ENCODE assay signal across 9 cellular contexts in the genomic region with DNA sequence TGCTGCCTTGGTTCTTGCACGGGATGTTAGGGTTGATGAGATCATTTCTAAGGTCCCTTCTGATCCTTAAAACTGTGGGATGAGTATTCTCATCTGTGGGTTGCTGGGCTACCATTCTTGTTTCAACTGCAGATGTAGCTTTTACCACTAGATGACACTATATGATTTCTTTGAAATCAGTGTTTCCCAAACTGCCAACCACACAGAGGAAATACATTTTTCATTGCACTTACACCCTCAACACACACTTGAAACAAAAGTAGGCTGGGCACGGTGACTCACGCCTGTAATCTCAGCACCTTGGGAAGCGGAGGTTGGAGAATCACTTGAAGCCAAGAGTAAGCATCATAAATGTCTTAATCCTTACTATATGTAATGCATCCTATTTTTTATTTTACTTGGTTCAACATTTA. TPM values are rescaled to one million over a fixed set of nuclear protein-coding genes. Genes with fewer than 3 reads are reported as not detected.
DNase-seq lines count a peak whose midpoint lies in the region; ATAC-seq lines count a peak whose summit lies in the region.
"Had no signal": no experiment of that assay in that cellular context is flagged by ENCODE, and none has a peak within 500 bp of the region (broad histone marks: within the 10 kb centered on the region; RNA-seq: fewer than 3 reads in every experiment).

No MANE protein-coding gene starts in this region.

- POLR2A ChIA-PET in T-cell (lab: Charles Lee), result no interaction called here

- no peaks in the 10 kb centered on the region for H3K27me3 Mint-ChIP-seq in T-cell
- no peaks in the 10 kb centered on the region for H3K27me3 Mint-ChIP-seq in natural killer cell treated with Interleukin-12 subunit alpha and Interleukin-12 subunit beta and Interleukin-15 and Interleukin-18, amount 100 ng/mL, for 72 hours

- peaks cover 36 to 38% (median 38%) of the 10 kb centered on the region in 3 donors for H3K4me1 Mint-ChIP-seq in T-cell
- peaks cover 32 to 35% of the 10 kb centered on the region in 2 donors for H3K4me1 Mint-ChIP-seq in natural killer cell treated with Interleukin-12 subunit alpha and Interleukin-12 subunit beta and Interleukin-15 and Interleukin-18, amount 100 ng/mL, for 72 hours (ENCODE audit: low read depth in 2 of 2)

- H3K36me3 Mint-ChIP-seq in T-cell, result peaks cover 25% of the 10 kb centered on the region
- peaks cover 6% of the 10 kb centered on the region for H3K36me3 Mint-ChIP-seq in natural killer cell treated with Interleukin-12 subunit alpha and Interleukin-12 subunit beta and Interleukin-15 and Interleukin-18, amount 100 ng/mL, for 72 hours

- DNase-seq in Caki2 (ENCODE audit: low read depth) (peak; percentile 76), HT-29 (ENCODE audit: low spot score) (peak; percentile 73), T-cell (peak in 2 of 34 experiments; percentile 9 to 10), dermis blood vessel endothelial cell (peak; percentile 76), medulla oblongata (ENCODE audit: extremely low spot score) (no peak), NCI-H1105 treated with DMSO at 0.1 percent for 48 hours (lab: John Stamatoyannopoulos, UW) (no peak), substantia nigra (lab: John Stamatoyannopoulos, UW) (no peak)
- no peak for DNase-seq in natural killer cell treated with Interleukin-12 subunit alpha and Interleukin-12 subunit beta and Interleukin-15 and Interleukin-18, amount 100 ng/mL, for 72 hours (ENCODE audit: low spot score)

- no peak overlapping the region for H3K27ac ChIP-seq in substantia nigra (ENCODE audit: low read depth, low read length, poor library complexity, severe bottlenecking)
- H3K27ac ChIP-seq: neutrophil had no signal

- in situ Hi-C loops in Caki2 (cut with HindIII; ENCODE audit: low pct_unique_long_range_greater_than_20kb, low sequenced_read_pairs), result no loop called here

- peak overlapping the region; percentile 18 to 36 for H3K27ac Mint-ChIP-seq in T-cell
- H3K27ac Mint-ChIP-seq in natural killer cell treated with Interleukin-12 subunit alpha and Interleukin-12 subunit beta and Interleukin-15 and Interleukin-18, amount 100 ng/mL, for 72 hours, result peak overlapping the region; percentile 54 to 73

- peak; percentile 66 to 71 (median 69) for ATAC-seq in T-cell (replicated peaks in 1 of 4)
- peak; percentile 84 to 85 for ATAC-seq in natural killer cell treated with Interleukin-12 subunit alpha and Interleukin-12 subunit beta and Interleukin-15 and Interleukin-18, amount 100 ng/mL, for 72 hours

- CTCF ChIA-PET in T-cell (lab: Charles Lee), result interaction anchor here in 1 of 2 donors (0.5 to 1.7 kb wide), 4 partner anchors 17 to 107 kb away, joined by 3 to 8 read pairs (median 4); no protein-coding TSS in a partner anchor

- H3K9me3 Mint-ChIP-seq in T-cell, result no peaks in the 10 kb centered on the region
- H3K9me3 Mint-ChIP-seq in natural killer cell treated with Interleukin-12 subunit alpha and Interleukin-12 subunit beta and Interleukin-15 and Interleukin-18, amount 100 ng/mL, for 72 hours, result no peaks in the 10 kb centered on the region

- no peak overlapping the region for H3K4me3 Mint-ChIP-seq in T-cell
- H3K4me3 Mint-ChIP-seq in natural killer cell treated with Interleukin-12 subunit alpha and Interleukin-12 subunit beta and Interleukin-15 and Interleukin-18, amount 100 ng/mL, for 72 hours, result peak overlapping the region; percentile 17

RNA-seq across cellular contexts. Expression of a gene that starts 15.3 kb away (rescaled TPM):
- 45.4 and 48.0 TPM in 2 replicates for total RNA-seq in Caki2 (2014; rRNA removed; shearing (Covaris generic); ENCODE audit: low replicate concordance)
- total RNA-seq in HT-29 (2014; rRNA removed; shearing (Covaris generic)), result 24.1 and 26.0 TPM in 2 replicates
- 10 to 100 TPM; 35.7 to 42.9 (median 36.0) TPM for total RNA-seq in T-cell
- total RNA-seq in dermis blood vessel endothelial cell, result 24.8 and 26.5 TPM in 2 replicates
- 10 to 100 TPM; 42.6 to 50.0 TPM for total RNA-seq in natural killer cell treated with Interleukin-12 subunit alpha and Interleukin-12 subunit beta and Interleukin-15 and Interleukin-18, amount 100 ng/mL, for 72 hours

Comparison
In these comparisons a context has a peak if more than half of its experiments do, and no peak if none do; other contexts are left out.
1. DNase-seq: peak in Caki2 (single experiment), HT-29 (single experiment) and dermis blood vessel endothelial cell (single experiment); none in natural killer cell treated with Interleukin-12 subunit alpha and Interleukin-12 subunit beta and Interleukin-15 and Interleukin-18, amount 100 ng/mL, for 72 hours (single experiment), medulla oblongata (single experiment), NCI-H1105 treated with DMSO at 0.1 percent for 48 hours (single experiment) and substantia nigra (0 of 49).